Comparison of ENCODE assay signal across 20 cellular contexts in genomic region chr2:218362606-218363005, GRCh38. TPM values are rescaled to one million over a fixed set of nuclear protein-coding genes. Genes with fewer than 3 reads are reported as not detected.
"Had no signal": no experiment of that assay in that cellular context is flagged by ENCODE, and none has a peak within 500 bp of the region (broad histone marks: within the 10 kb centered on the region; RNA-seq: fewer than 3 reads in every experiment).

No MANE protein-coding gene starts in this region.

- H3K27me3 ChIP-seq: brain microvascular endothelial cell, foreskin keratinocyte, ovary, tibial artery had no signal

- H3K36me3 ChIP-seq: brain microvascular endothelial cell, ovary, tibial artery had no signal

- H3K9me3 ChIP-seq: ovary, tibial artery had no signal

- ATAC-seq: foreskin keratinocyte had no signal

- H3K4me3 Mint-ChIP-seq: central memory CD8-positive, alpha-beta T cell; immature natural killer cell; mesothelial cell of epicardium; neural crest cell had no signal

- H3K27ac Mint-ChIP-seq: mesothelial cell of epicardium had no signal

- H3K27me3 Mint-ChIP-seq: central memory CD8-positive, alpha-beta T cell had no signal

- H3K9me3 Mint-ChIP-seq: central memory CD8-positive, alpha-beta T cell; immature natural killer cell; mesothelial cell of epicardium; neural crest cell had no signal

- DNase-seq: activated CD4-positive, alpha-beta T cell treated with anti-CD3 and anti-CD28 coated beads, Interleukin-2, amount 50 U/mL, for 4 hours; activated CD4-positive, CD25-positive, alpha-beta regulatory T cell treated with anti-CD3 and anti-CD28 coated beads, Interleukin-2, amount 50 U/mL, for 72 hours; activated CD8-positive, alpha-beta memory T cell treated with anti-CD3 and anti-CD28 coated beads, Interleukin-2, amount 50 U/mL, for 4 hours; activated gamma-delta T cell; activated T-cell treated with anti-CD3 and anti-CD28 coated beads, Interleukin-2, amount 50 U/mL, for 48 hours; anterior cingulate cortex; brain microvascular endothelial cell; effector CD8-positive, alpha-beta T cell; foreskin keratinocyte; head of caudate nucleus; immature natural killer cell; ovary; stimulated activated CD4-positive, alpha-beta T cell treated with anti-CD3 and anti-CD28 coated beads, Interleukin-2, amount 100 ng/mL, for 24 hours; tibial artery had no signal

- H3K4me3 ChIP-seq: coronary artery, ovary, tibial artery had no signal

- H3K4me1 ChIP-seq: foreskin keratinocyte had no signal

- H3K27ac ChIP-seq: brain microvascular endothelial cell, coronary artery, foreskin keratinocyte, ovary, tibial artery had no signal

- H3K36me3 Mint-ChIP-seq: immature natural killer cell, mesothelial cell of epicardium had no signal

RNA-seq across cellular contexts. Expression of gene CATIP, which starts 5.9 kb away (rescaled TPM):
- total RNA-seq: endothelial cell of umbilical vein, foreskin keratinocyte, lower leg skin, mesothelial cell of epicardium, neural crest cell had no signal

RNA-seq across cellular contexts. Expression of gene SLC11A1, which starts 19.5 kb away (rescaled TPM):
- total RNA-seq: endothelial cell of umbilical vein had no signal

RNA-seq across cellular contexts. Expression of gene VIL1, which starts 56.3 kb away (rescaled TPM):
- total RNA-seq: endothelial cell of umbilical vein, foreskin keratinocyte, neural crest cell had no signal
